In the genomic region with DNA sequence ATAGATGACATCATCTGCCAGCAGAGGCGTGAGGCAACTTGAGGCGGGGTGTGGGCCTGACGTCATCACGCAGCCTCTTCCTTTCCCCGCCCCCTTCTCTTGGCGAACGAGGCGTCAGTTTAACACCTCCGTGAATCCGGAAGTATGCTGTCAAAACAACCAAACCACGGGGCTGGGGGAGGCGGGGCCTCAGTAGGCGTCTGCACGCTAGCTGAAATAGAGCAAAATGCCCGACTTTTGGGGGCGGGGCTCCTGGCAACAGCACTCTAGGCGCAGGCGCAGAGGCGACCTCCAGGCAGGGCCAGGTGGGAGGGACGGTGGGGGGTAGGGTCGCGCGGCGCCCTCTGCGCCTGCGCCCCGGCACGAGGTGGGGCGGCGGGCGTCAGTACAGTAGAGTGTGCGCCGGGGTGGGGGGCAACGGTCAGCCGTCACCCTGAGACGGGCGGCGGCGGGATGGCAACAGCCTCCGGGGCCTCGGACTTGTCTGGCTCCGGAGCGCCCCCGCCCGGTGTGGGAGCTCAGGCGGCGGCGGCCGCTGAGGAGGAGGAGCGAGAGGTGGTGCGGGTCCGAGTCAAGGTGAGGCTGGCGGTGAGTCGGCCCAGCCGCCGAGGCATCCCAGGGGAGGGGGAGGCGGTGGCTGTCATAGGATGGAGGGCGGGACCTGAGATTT, we compare ENCODE assay signal across 1 cellular context.
TF ChIP-seq lines count a peak whose summit lies in the region.

A gene with protein sequence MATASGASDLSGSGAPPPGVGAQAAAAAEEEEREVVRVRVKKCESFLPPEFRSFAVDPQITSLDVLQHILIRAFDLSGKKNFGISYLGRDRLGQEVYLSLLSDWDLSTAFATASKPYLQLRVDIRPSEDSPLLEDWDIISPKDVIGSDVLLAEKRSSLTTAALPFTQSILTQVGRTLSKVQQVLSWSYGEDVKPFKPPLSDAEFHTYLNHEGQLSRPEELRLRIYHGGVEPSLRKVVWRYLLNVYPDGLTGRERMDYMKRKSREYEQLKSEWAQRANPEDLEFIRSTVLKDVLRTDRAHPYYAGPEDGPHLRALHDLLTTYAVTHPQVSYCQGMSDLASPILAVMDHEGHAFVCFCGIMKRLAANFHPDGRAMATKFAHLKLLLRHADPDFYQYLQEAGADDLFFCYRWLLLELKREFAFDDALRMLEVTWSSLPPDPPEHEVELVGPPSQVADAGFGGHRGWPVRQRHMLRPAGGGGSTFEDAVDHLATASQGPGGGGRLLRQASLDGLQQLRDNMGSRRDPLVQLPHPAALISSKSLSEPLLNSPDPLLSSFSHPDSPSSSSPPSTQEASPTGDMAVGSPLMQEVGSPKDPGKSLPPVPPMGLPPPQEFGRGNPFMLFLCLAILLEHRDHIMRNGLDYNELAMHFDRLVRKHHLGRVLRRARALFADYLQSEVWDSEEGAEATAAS (plus strand): TSS at position 370 of the 670 bp plus-strand sequence. CDS start 84 bp downstream, at position 454.

TF ChIP-seq in HEK293, 187 proteins besides CTCF, POLR2A, EP300 and RAD21 (continued from another document and continues in another):
- TF ChIP-seq, protein P1, sequence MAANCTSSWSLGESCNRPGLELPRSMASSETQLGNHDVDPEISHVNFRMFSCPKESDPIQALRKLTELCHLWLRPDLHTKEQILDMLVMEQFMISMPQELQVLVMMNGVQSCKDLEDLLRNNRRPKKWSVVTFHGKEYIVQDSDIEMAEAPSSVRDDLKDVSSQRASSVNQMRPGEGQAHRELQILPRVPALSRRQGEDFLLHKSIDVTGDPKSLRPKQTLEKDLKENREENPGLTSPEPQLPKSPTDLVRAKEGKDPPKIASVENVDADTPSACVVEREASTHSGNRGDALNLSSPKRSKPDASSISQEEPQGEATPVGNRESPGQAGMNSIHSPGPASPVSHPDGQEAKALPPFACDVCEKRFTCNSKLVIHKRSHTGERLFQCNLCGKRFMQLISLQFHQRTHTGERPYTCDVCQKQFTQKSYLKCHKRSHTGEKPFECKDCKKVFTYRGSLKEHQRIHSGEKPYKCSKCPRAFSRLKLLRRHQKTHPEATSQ (tag by site-specific recombination; IDR thresholded peaks at IDR 0.05) = peak; percentile 53; the same call in 1 of the 2 replicates
- TF ChIP-seq ZNF133 (tag by site-specific recombination; IDR thresholded peaks at IDR 0.05) (no peak), ZNF366 (tag by site-specific recombination; conservative IDR thresholded peaks at IDR 0.05) (no peak), GLI4 (tag by site-specific recombination; IDR thresholded peaks at IDR 0.05) (peak; percentile 78; the same call in 1 of the 2 replicates), TCF7L2 (IDR thresholded peaks at IDR 0.05; ENCODE audit: borderline replicate concordance, low read depth, low read length) (no peak), EGR2 (tag by site-specific recombination; IDR thresholded peaks at IDR 0.05; ENCODE audit: low read depth) (peak; percentile 71), ZNF138 (tag by site-specific recombination; IDR thresholded peaks at IDR 0.05; ENCODE audit: borderline replicate concordance) (no peak), ZNF664 (tag by site-specific recombination; IDR thresholded peaks at IDR 0.05) (no peak), YY2 (tag by site-specific recombination; IDR thresholded peaks at IDR 0.05) (no peak), ZNF600 (tag by site-specific recombination; IDR thresholded peaks at IDR 0.05) (peak; percentile 76), MZF1 (tag by site-specific recombination; IDR thresholded peaks at IDR 0.05; ENCODE audit: borderline replicate concordance) (no peak), ZXDB (tag by site-specific recombination; IDR thresholded peaks at IDR 0.05) (peak; percentile 34; the same call in 1 of the 2 replicates), KLF1 (tag by site-specific recombination; IDR thresholded peaks at IDR 0.05) (no peak; the same call in 1 of the 2 replicates), ZNF596 (tag by site-specific recombination; IDR thresholded peaks at IDR 0.05) (no peak), ZNF777 (tag by site-specific recombination; IDR thresholded peaks at IDR 0.05; ENCODE audit: borderline replicate concordance) (no peak), ZNF629 (tag by site-specific recombination; IDR thresholded peaks at IDR 0.05) (peak; percentile 99), ZIC2 (tag by site-specific recombination; IDR thresholded peaks at IDR 0.05) (0 out of 2 replicates have a peak, but pooled peaks have one; percentile 31), ZNF140 (tag by site-specific recombination; IDR thresholded peaks at IDR 0.05) (no peak), ZNF112 (tag by site-specific recombination; IDR thresholded peaks at IDR 0.05) (no peak), ZBTB48 (tag by site-specific recombination; IDR thresholded peaks at IDR 0.05) (peak; percentile 36; the same call in 1 of the 2 replicates), ZBTB17 (tag by site-specific recombination; IDR thresholded peaks at IDR 0.05) (peak; percentile 48; the same call in 1 of the 2 replicates), ZBTB8A (tag by site-specific recombination; IDR thresholded peaks at IDR 0.05) (peak; percentile 94), RBAK (tag by site-specific recombination; IDR thresholded peaks at IDR 0.05) (no peak), KLF9 (tag by site-specific recombination; IDR thresholded peaks at IDR 0.05; ENCODE audit: low read depth) (peak; percentile 83), SALL2 (tag by site-specific recombination; IDR thresholded peaks at IDR 0.05; ENCODE audit: borderline replicate concordance) (no peak), ZNF335 (tag by site-specific recombination; conservative IDR thresholded peaks at IDR 0.05) (peak; percentile 77; the same call in 1 of the 2 replicates), ZSCAN30 (tag by site-specific recombination; IDR thresholded peaks at IDR 0.05) (peak; percentile 64; the same call in 1 of the 2 replicates), ZNF2 (tag by site-specific recombination; IDR thresholded peaks at IDR 0.05) (peak; percentile 46; the same call in 1 of the 2 replicates), ZNF610 (tag by site-specific recombination; IDR thresholded peaks at IDR 0.05; ENCODE audit: borderline replicate concordance) (no peak)
- TF ChIP-seq, protein P2, sequence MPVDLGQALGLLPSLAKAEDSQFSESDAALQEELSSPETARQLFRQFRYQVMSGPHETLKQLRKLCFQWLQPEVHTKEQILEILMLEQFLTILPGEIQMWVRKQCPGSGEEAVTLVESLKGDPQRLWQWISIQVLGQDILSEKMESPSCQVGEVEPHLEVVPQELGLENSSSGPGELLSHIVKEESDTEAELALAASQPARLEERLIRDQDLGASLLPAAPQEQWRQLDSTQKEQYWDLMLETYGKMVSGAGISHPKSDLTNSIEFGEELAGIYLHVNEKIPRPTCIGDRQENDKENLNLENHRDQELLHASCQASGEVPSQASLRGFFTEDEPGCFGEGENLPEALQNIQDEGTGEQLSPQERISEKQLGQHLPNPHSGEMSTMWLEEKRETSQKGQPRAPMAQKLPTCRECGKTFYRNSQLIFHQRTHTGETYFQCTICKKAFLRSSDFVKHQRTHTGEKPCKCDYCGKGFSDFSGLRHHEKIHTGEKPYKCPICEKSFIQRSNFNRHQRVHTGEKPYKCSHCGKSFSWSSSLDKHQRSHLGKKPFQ (tag by site-specific recombination; IDR thresholded peaks at IDR 0.05) = no peak
- TF ChIP-seq, protein P3, sequence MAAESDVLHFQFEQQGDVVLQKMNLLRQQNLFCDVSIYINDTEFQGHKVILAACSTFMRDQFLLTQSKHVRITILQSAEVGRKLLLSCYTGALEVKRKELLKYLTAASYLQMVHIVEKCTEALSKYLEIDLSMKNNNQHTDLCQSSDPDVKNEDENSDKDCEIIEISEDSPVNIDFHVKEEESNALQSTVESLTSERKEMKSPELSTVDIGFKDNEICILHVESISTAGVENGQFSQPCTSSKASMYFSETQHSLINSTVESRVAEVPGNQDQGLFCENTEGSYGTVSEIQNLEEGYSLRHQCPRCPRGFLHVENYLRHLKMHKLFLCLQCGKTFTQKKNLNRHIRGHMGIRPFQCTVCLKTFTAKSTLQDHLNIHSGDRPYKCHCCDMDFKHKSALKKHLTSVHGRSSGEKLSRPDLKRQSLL (tag by site-specific recombination; IDR thresholded peaks at IDR 0.05) = no peak
- TF ChIP-seq, protein P4, sequence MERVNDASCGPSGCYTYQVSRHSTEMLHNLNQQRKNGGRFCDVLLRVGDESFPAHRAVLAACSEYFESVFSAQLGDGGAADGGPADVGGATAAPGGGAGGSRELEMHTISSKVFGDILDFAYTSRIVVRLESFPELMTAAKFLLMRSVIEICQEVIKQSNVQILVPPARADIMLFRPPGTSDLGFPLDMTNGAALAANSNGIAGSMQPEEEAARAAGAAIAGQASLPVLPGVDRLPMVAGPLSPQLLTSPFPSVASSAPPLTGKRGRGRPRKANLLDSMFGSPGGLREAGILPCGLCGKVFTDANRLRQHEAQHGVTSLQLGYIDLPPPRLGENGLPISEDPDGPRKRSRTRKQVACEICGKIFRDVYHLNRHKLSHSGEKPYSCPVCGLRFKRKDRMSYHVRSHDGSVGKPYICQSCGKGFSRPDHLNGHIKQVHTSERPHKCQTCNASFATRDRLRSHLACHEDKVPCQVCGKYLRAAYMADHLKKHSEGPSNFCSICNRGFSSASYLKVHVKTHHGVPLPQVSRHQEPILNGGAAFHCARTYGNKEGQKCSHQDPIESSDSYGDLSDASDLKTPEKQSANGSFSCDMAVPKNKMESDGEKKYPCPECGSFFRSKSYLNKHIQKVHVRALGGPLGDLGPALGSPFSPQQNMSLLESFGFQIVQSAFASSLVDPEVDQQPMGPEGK (tag by site-specific recombination; IDR thresholded peaks at IDR 0.05) = peak; percentile 95
- TF ChIP-seq, protein P5, sequence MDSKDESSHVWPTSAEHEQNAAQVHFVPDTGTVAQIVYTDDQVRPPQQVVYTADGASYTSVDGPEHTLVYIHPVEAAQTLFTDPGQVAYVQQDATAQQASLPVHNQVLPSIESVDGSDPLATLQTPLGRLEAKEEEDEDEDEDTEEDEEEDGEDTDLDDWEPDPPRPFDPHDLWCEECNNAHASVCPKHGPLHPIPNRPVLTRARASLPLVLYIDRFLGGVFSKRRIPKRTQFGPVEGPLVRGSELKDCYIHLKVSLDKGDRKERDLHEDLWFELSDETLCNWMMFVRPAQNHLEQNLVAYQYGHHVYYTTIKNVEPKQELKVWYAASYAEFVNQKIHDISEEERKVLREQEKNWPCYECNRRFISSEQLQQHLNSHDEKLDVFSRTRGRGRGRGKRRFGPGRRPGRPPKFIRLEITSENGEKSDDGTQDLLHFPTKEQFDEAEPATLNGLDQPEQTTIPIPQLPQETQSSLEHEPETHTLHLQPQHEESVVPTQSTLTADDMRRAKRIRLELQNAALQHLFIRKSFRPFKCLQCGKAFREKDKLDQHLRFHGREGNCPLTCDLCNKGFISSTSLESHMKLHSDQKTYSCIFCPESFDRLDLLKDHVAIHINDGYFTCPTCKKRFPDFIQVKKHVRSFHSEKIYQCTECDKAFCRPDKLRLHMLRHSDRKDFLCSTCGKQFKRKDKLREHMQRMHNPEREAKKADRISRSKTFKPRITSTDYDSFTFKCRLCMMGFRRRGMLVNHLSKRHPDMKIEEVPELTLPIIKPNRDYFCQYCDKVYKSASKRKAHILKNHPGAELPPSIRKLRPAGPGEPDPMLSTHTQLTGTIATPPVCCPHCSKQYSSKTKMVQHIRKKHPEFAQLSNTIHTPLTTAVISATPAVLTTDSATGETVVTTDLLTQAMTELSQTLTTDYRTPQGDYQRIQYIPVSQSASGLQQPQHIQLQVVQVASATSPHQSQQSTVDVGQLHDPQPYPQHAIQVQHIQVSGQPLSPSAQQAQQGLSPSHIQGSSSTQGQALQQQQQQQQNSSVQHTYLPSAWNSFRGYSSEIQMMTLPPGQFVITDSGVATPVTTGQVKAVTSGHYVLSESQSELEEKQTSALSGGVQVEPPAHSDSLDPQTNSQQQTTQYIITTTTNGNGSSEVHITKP (tag by site-specific recombination; IDR thresholded peaks at IDR 0.05) = peak; percentile 72
- TF ChIP-seq, protein P6, sequence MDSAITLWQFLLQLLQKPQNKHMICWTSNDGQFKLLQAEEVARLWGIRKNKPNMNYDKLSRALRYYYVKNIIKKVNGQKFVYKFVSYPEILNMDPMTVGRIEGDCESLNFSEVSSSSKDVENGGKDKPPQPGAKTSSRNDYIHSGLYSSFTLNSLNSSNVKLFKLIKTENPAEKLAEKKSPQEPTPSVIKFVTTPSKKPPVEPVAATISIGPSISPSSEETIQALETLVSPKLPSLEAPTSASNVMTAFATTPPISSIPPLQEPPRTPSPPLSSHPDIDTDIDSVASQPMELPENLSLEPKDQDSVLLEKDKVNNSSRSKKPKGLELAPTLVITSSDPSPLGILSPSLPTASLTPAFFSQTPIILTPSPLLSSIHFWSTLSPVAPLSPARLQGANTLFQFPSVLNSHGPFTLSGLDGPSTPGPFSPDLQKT (IDR thresholded peaks at IDR 0.05; ENCODE audit: borderline replicate concordance, low read depth, low read length) = no peak
- TF ChIP-seq, protein P7, sequence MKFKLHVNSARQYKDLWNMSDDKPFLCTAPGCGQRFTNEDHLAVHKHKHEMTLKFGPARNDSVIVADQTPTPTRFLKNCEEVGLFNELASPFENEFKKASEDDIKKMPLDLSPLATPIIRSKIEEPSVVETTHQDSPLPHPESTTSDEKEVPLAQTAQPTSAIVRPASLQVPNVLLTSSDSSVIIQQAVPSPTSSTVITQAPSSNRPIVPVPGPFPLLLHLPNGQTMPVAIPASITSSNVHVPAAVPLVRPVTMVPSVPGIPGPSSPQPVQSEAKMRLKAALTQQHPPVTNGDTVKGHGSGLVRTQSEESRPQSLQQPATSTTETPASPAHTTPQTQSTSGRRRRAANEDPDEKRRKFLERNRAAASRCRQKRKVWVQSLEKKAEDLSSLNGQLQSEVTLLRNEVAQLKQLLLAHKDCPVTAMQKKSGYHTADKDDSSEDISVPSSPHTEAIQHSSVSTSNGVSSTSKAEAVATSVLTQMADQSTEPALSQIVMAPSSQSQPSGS (tag by site-specific recombination; IDR thresholded peaks at IDR 0.05; ENCODE audit: low read depth) = peak; percentile 100
- TF ChIP-seq, protein P8, sequence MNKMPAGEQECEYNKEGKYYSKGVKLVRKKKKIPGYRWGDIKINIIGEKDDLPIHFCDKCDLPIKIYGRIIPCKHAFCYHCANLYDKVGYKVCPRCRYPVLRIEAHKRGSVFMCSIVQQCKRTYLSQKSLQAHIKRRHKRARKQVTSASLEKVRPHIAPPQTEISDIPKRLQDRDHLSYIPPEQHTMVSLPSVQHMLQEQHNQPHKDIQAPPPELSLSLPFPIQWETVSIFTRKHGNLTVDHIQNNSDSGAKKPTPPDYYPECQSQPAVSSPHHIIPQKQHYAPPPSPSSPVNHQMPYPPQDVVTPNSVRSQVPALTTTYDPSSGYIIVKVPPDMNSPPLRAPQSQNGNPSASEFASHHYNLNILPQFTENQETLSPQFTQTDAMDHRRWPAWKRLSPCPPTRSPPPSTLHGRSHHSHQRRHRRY (tag by site-specific recombination; IDR thresholded peaks at IDR 0.05) = no peak
